In genomic region chr3:129034650-129035049, GRCh38 we compare ENCODE assay signal across 20 cellular contexts. TPM values are rescaled to one million over a fixed set of nuclear protein-coding genes. Genes with fewer than 3 reads are reported as not detected.
DNase-seq lines count a peak whose midpoint lies in the region; ATAC-seq, FAIRE-seq and TF ChIP-seq lines count a peak whose summit lies in the region.
"Had no signal": no experiment of that assay in that cellular context is flagged by ENCODE, and none has a peak within 500 bp of the region (broad histone marks: within the 10 kb centered on the region; RNA-seq: fewer than 3 reads in every experiment).

No MANE protein-coding gene starts in this region.

- H3K27me3 Mint-ChIP-seq in activated CD4-positive, alpha-beta T cell treated with anti-CD3 and anti-CD28 coated beads, Interleukin-2, amount 10 ng/mL, durations not matched to agents 24 days and 14 days = peaks cover 8% of the 10 kb centered on the region
- peaks cover 9% of the 10 kb centered on the region for H3K27me3 Mint-ChIP-seq in GM23338 (ENCODE audit: insufficient read depth, low read depth, poor library complexity)

- H3K27ac Mint-ChIP-seq in activated CD4-positive, alpha-beta T cell treated with anti-CD3 and anti-CD28 coated beads, Interleukin-2, amount 10 ng/mL, durations not matched to agents 24 days and 14 days = no peak overlapping the region
- H3K27ac Mint-ChIP-seq in GM23338 = no peak overlapping the region

- H2AFZ ChIP-seq in GM23338 = 0 out of 2 replicates have a peak overlapping the region, but pooled peaks have one; percentile 52
- H2AFZ ChIP-seq: hepatocyte had no signal

- no peaks in the 10 kb centered on the region for H3K9me3 Mint-ChIP-seq in activated CD4-positive, alpha-beta T cell treated with anti-CD3 and anti-CD28 coated beads, Interleukin-2, amount 10 ng/mL, durations not matched to agents 24 days and 14 days
- no peaks in the 10 kb centered on the region for H3K9me3 Mint-ChIP-seq in GM23338

- H4K20me1 ChIP-seq in GM23338 (replicated peaks; ENCODE audit: insufficient read depth) = no peaks in the 10 kb centered on the region

- H3K27me3 ChIP-seq in GM23338 (ENCODE audit: insufficient read depth) = no peaks in the 10 kb centered on the region
- H3K27me3 ChIP-seq: hepatocyte, right atrium auricular region, vagina had no signal

- no peaks in the 10 kb centered on the region for H3K79me2 ChIP-seq in GM23338 (replicated peaks; ENCODE audit: insufficient read depth)
- H3K79me2 ChIP-seq: hepatocyte had no signal

- H3K9me2 ChIP-seq in GM23338 (ENCODE audit: insufficient read depth) = no peaks in the 10 kb centered on the region

- peaks cover 5% of the 10 kb centered on the region for H3K4me1 Mint-ChIP-seq in activated CD4-positive, alpha-beta T cell treated with anti-CD3 and anti-CD28 coated beads, Interleukin-2, amount 10 ng/mL, durations not matched to agents 24 days and 14 days
- peaks cover 13% of the 10 kb centered on the region for H3K4me1 Mint-ChIP-seq in GM23338

- no peak overlapping the region for H3K4me2 ChIP-seq in GM23338
- H3K4me2 ChIP-seq: hepatocyte had no signal

- H3K27ac ChIP-seq in GM23338 (ENCODE audit: low read depth) = no peak overlapping the region
- peak overlapping the region; percentile 55 for H3K27ac ChIP-seq in SK-N-MC
- H3K27ac ChIP-seq: hepatocyte, right atrium auricular region, vagina had no signal

- H3K4me1 ChIP-seq in GM23338 (ENCODE audit: insufficient read depth) = no peaks in the 10 kb centered on the region; the same call in 1 of the 2 replicates
- H3K4me1 ChIP-seq: HAP-1, vagina had no signal

- H3K4me3 ChIP-seq in GM23338 (no peak overlapping the region), SK-N-MC (no peak overlapping the region)
- H3K4me3 ChIP-seq: HAP-1, hepatocyte, right atrium auricular region, vagina had no signal

- DNase-seq in activated CD4-positive, alpha-beta T cell treated with anti-CD3 and anti-CD28 coated beads for 48 hours = peak; percentile 32
- DNase-seq in activated CD4-positive, alpha-beta T cell treated with anti-CD3 and anti-CD28 coated beads, Interleukin-2, amount 10 ng/mL, durations not matched to agents 24 days and 14 days = no peak
- DNase-seq in GM23338 (ENCODE audit: low spot score) (no peak), SK-N-MC (ENCODE audit: low read depth, low spot score) (no peak), hepatic stellate cell (ENCODE audit: low spot score) (peak; percentile 61), urothelium cell line (ENCODE audit: low spot score) (no peak), NCI-H1930 (lab: John Stamatoyannopoulos, UW) (no peak), HK-2 (ENCODE audit: unreplicated experiment) (no peak)
- DNase-seq: ACHN; activated CD4-positive, alpha-beta T cell treated with anti-CD3 and anti-CD28 coated beads for 1 hour; activated T-cell treated with anti-CD3 and anti-CD28 coated beads for 4 hours; kidney glomerular epithelial cell; NCI-H1105; NK-92 treated with Interleukin-12 subunit alpha and Interleukin-12 subunit beta, amount 100 ng/mL, for 24 hours; T-helper 2 cell had no signal

- intact Hi-C loops in activated CD4-positive, alpha-beta T cell treated with anti-CD3 and anti-CD28 coated beads, Interleukin-2, amount 10 ng/mL, durations not matched to agents 24 days and 14 days (cut with micrococcal nuclease) = no loop called here

- TF ChIP-seq CTCF in GM23338 (conservative IDR thresholded peaks at IDR 0.05; ENCODE audit: low read depth in 2 of 2) = no peak

- H3K36me3 ChIP-seq in GM23338 (ENCODE audit: insufficient read depth) (no peaks in the 10 kb centered on the region), SK-N-MC (ENCODE audit: insufficient read depth, low read length) (no peaks in the 10 kb centered on the region)
- H3K36me3 ChIP-seq: HAP-1, right atrium auricular region, vagina had no signal

- H3K9me3 ChIP-seq in SK-N-MC (ENCODE audit: low read depth, low read length) = no peaks in the 10 kb centered on the region
- H3K9me3 ChIP-seq: HAP-1, right atrium auricular region, vagina had no signal

- H3K36me3 Mint-ChIP-seq in activated CD4-positive, alpha-beta T cell treated with anti-CD3 and anti-CD28 coated beads, Interleukin-2, amount 10 ng/mL, durations not matched to agents 24 days and 14 days (ENCODE audit: low read depth) = no peaks in the 10 kb centered on the region
- H3K36me3 Mint-ChIP-seq in GM23338 (ENCODE audit: low read depth) = no peaks in the 10 kb centered on the region

- no peak overlapping the region for H3K4me3 Mint-ChIP-seq in activated CD4-positive, alpha-beta T cell treated with anti-CD3 and anti-CD28 coated beads, Interleukin-2, amount 10 ng/mL, durations not matched to agents 24 days and 14 days
- H3K4me3 Mint-ChIP-seq in GM23338 = no peak overlapping the region

- no peak overlapping the region for H3K9ac ChIP-seq in SK-N-MC (ENCODE audit: insufficient read length)

- ATAC-seq in GM23338 = peak; percentile 44

- FAIRE-seq in urothelium cell line (lab: Jason Lieb, UNC) = no peak

- H3F3A ChIP-seq in GM23338 (replicated peaks; ENCODE audit: low read depth) = no peaks in the 10 kb centered on the region

TF ChIP-seq in GM23338, 12 proteins besides CTCF, POLR2A, EP300 and RAD21:
- no peak for TF ChIP-seq JUNB (IDR thresholded peaks at IDR 0.05; ENCODE audit: unreplicated experiment)
- TF ChIP-seq NANOG (IDR thresholded peaks at IDR 0.05; ENCODE audit: borderline replicate concordance) = no peak
- no peak for TF ChIP-seq ETS1 (IDR thresholded peaks at IDR 0.05)
- TF ChIP-seq EZH2 (IDR thresholded peaks at IDR 0.05; ENCODE audit: low read depth, unreplicated experiment) = no peak
- TF ChIP-seq ZNF331 (CRISPR knock-in tag; IDR thresholded peaks at IDR 0.05; ENCODE audit: low read depth) = no peak
TF ChIP-seq in GM23338: peak in this region for 0.

RNA-seq across cellular contexts. Expression of gene GP9, which starts 25.9 kb away (rescaled TPM):
- total RNA-seq in activated CD4-positive, alpha-beta T cell treated with anti-CD3 and anti-CD28 coated beads, Interleukin-2, amount 10 ng/mL, durations not matched to agents 24 days and 14 days = not detected in 2 replicates
- total RNA-seq in GM23338 (2014; rRNA removed; shearing (Covaris generic)) = not detected in 2 replicates
- polyA plus RNA-seq in GM23338 (2016; fragmentation: Nextera tagmentation; extraction: Ambion mirVana) = not detected in 2 replicates
- total RNA-seq: fibroblast of lung, hepatocyte, right atrium auricular region, vagina had no signal
- polyA plus RNA-seq: fibroblast of lung, hepatocyte had no signal

RNA-seq across cellular contexts. Expression of gene EFCC1, which starts 33.5 kb away (rescaled TPM):
- 0.36 and 0.37 TPM in 2 replicates for total RNA-seq in activated CD4-positive, alpha-beta T cell treated with anti-CD3 and anti-CD28 coated beads, Interleukin-2, amount 10 ng/mL, durations not matched to agents 24 days and 14 days
- total RNA-seq in GM23338 (2014; rRNA removed; shearing (Covaris generic)) = 0.27 TPM in 1 of 2 replicates, not detected in the other
- polyA plus RNA-seq in GM23338 (2016; fragmentation: Nextera tagmentation; extraction: Ambion mirVana) = 0.10 TPM in 1 of 2 replicates, not detected in the other
- total RNA-seq: fibroblast of lung had no signal
- polyA plus RNA-seq: fibroblast of lung had no signal

RNA-seq across cellular contexts. Expression of gene CFAP92, which starts 40.8 kb away (rescaled TPM):
- total RNA-seq in activated CD4-positive, alpha-beta T cell treated with anti-CD3 and anti-CD28 coated beads, Interleukin-2, amount 10 ng/mL, durations not matched to agents 24 days and 14 days = 0.17 TPM in 1 of 2 replicates, not detected in the other
- total RNA-seq in GM23338 (2014; rRNA removed; shearing (Covaris generic)) = 1.6 and 2.1 TPM in 2 replicates
- 1.7 and 2.3 TPM in 2 replicates for polyA plus RNA-seq in GM23338 (2016; fragmentation: Nextera tagmentation; extraction: Ambion mirVana)
- total RNA-seq: fibroblast of lung, right atrium auricular region, vagina had no signal

Comparison
In these comparisons a context has a peak if more than half of its experiments do, and no peak if none do; other contexts are left out.
1. DNase-seq: peak in activated CD4-positive, alpha-beta T cell treated with anti-CD3 and anti-CD28 coated beads for 48 hours (single experiment) and hepatic stellate cell (single experiment); none in activated CD4-positive, alpha-beta T cell treated with anti-CD3 and anti-CD28 coated beads, Interleukin-2, amount 10 ng/mL, durations not matched to agents 24 days and 14 days (single experiment), GM23338 (single experiment), SK-N-MC (single experiment), urothelium cell line (single experiment), NCI-H1930 (0 of 2) and HK-2 (single experiment).